ENCODE assay signal across 8 cellular contexts in genomic region chr2:239380831-239381708, GRCh38. TPM values are rescaled to one million over a fixed set of nuclear protein-coding genes. Genes with fewer than 3 reads are reported as not detected.
DNase-seq lines count a peak whose midpoint lies in the region; ATAC-seq lines count a peak whose summit lies in the region.

No MANE protein-coding gene starts in this region.

- no peaks in the 10 kb centered on the region for H3K36me3 ChIP-seq in mesendoderm (ENCODE audit: control insufficient read depth, insufficient read depth, low read length)
- peaks cover 0 to 12% (median 3%) of the 10 kb centered on the region in 5 donors for H3K36me3 ChIP-seq in subcutaneous abdominal adipose tissue (ENCODE audit: control insufficient read depth in 5 of 5, insufficient read depth in 5 of 5, low read length in 5 of 5)

- peak; percentile 35 for ATAC-seq in GM19452 (IDR thresholded peaks at IDR 0.05; ENCODE audit: unreplicated experiment)
- peak; percentile 43 for ATAC-seq in HG03521 (IDR thresholded peaks at IDR 0.05; ENCODE audit: unreplicated experiment)

- H4K5ac ChIP-seq in mesendoderm (ENCODE audit: low read length), result no peak overlapping the region

- H3K79me1 ChIP-seq in mesendoderm (ENCODE audit: low read length), result peaks cover 17% of the 10 kb centered on the region

- no peak overlapping the region for H2AK5ac ChIP-seq in mesendoderm (ENCODE audit: low read length)

- H2BK15ac ChIP-seq in mesendoderm (replicated peaks; ENCODE audit: low read depth), result no peak overlapping the region

- no peak overlapping the region for H2BK5ac ChIP-seq in mesendoderm (ENCODE audit: low read length)

- H3K23ac ChIP-seq in mesendoderm (ENCODE audit: low read length), result no peak overlapping the region

- H3K27me3 ChIP-seq in mesendoderm (ENCODE audit: insufficient read depth, low read length, poor library complexity), result no peaks in the 10 kb centered on the region
- no peaks in the 10 kb centered on the region for H3K27me3 ChIP-seq in subcutaneous abdominal adipose tissue (ENCODE audit: control insufficient read depth in 5 of 5, insufficient read depth in 4 of 5, low read length in 5 of 5)

- no peak overlapping the region for H3K27ac ChIP-seq in mesendoderm (ENCODE audit: low read depth, low read length)
- H3K27ac ChIP-seq in subcutaneous abdominal adipose tissue (ENCODE audit: low read depth, low read length), result no peak overlapping the region

- H3K4me3 ChIP-seq in mesendoderm (ENCODE audit: low read length), result no peak overlapping the region
- H3K4me3 ChIP-seq in subcutaneous abdominal adipose tissue (ENCODE audit: low read depth in 1 of 5, low read length in 5 of 5), result peak overlapping the region in 3 of 5 donors; percentile 41 to 42 (median 41)

- H2BK120ac ChIP-seq in mesendoderm (ENCODE audit: low read depth, low read length), result no peak overlapping the region

- no CpG with 5 or more reads among the region's 30 CpGs for WGBS in mesendoderm (ENCODE audit: extremely low coverage, insufficient coverage, low lambda C conversion rate)

- H3K4me2 ChIP-seq in mesendoderm (ENCODE audit: low read length), result no peak overlapping the region

- H3K56ac ChIP-seq in mesendoderm (ENCODE audit: low read length), result peak overlapping the region; percentile 25

- H4K8ac ChIP-seq in mesendoderm (ENCODE audit: low read depth, low read length), result no peak overlapping the region

- H3K18ac ChIP-seq in mesendoderm (ENCODE audit: low read length), result no peak overlapping the region

- peak; percentile 34 to 55 for DNase-seq in activated T-helper 1 cell treated with anti-CD3 and anti-CD28 coated beads, Interleukin-2, amount 50 U/mL, for 16 hours (ENCODE audit: low read depth in 1 of 2, low spot score in 1 of 2)
- DNase-seq in mesendoderm (no peak), DMS 273 (lab: John Stamatoyannopoulos, UW; ENCODE audit: unreplicated experiment) (no peak), NCI-H187 treated with DMSO at 0.1 percent for 48 hours (lab: John Stamatoyannopoulos, UW) (no peak), dedifferentiated amniotic fluid mesenchymal stem cell (ENCODE audit: extremely low spot score) (no peak)

- H3K4me1 ChIP-seq in mesendoderm (ENCODE audit: control insufficient read depth, low read depth, low read length), result peaks cover 3% of the 10 kb centered on the region
- H3K4me1 ChIP-seq in subcutaneous abdominal adipose tissue (ENCODE audit: control insufficient read depth in 5 of 5, insufficient read depth in 5 of 5, low read length in 5 of 5), result peaks cover 0 to 21% (median 8%) of the 10 kb centered on the region in 5 donors

- H3K9me3 ChIP-seq in subcutaneous abdominal adipose tissue (ENCODE audit: control insufficient read depth in 5 of 5, low read length in 5 of 5), result no peaks in the 10 kb centered on the region

- H3K9ac ChIP-seq in mesendoderm (ENCODE audit: low read length), result no peak overlapping the region
- H3K9ac ChIP-seq in subcutaneous abdominal adipose tissue (ENCODE audit: low read length in 5 of 5), result no peak overlapping the region

- H3K4ac ChIP-seq in mesendoderm (ENCODE audit: low read depth, low read length), result no peak overlapping the region

- H3K79me2 ChIP-seq in mesendoderm (ENCODE audit: control insufficient read depth, insufficient read depth, low read length), result peaks cover 18% of the 10 kb centered on the region

RNA-seq across cellular contexts. Expression of gene HDAC4, which starts 19.8 kb away (rescaled TPM):
- polyA plus RNA-seq in mesendoderm (2013, experiment 1 of 2), result 14.4 TPM
- 12.7 TPM for polyA plus RNA-seq in mesendoderm (2013, experiment 2 of 2)

Comparison
In these comparisons a context has a peak if more than half of its experiments do, and no peak if none do; other contexts are left out.
1. DNase-seq: peak in activated T-helper 1 cell treated with anti-CD3 and anti-CD28 coated beads, Interleukin-2, amount 50 U/mL, for 16 hours (2 of 2); none in mesendoderm (single experiment), DMS 273 (single experiment), NCI-H187 treated with DMSO at 0.1 percent for 48 hours (single experiment) and dedifferentiated amniotic fluid mesenchymal stem cell (single experiment).